ENCODE assay signal across 16 cellular contexts in genomic region chr19:41911889-41912731, GRCh38. TPM values are rescaled to one million over a fixed set of nuclear protein-coding genes. Genes with fewer than 3 reads are reported as not detected.
DNase-seq lines count a peak whose midpoint lies in the region; ATAC-seq lines count a peak whose summit lies in the region.
"Had no signal": no experiment of that assay in that cellular context is flagged by ENCODE, and none has a peak within 500 bp of the region (broad histone marks: within the 10 kb centered on the region; RNA-seq: fewer than 3 reads in every experiment).

No MANE protein-coding gene starts in this region.

- H3K4ac ChIP-seq in neuronal stem cell (ENCODE audit: low read length), result no peak overlapping the region

- CTCF ChIA-PET in activated CD8-positive, alpha-beta memory T cell treated with anti-CD3 and anti-CD28 coated beads, Interleukin-2, amount 10 ng/mL, durations not matched to agents 7 days and 5 days (lab: Charles Lee), result interaction anchor here (1.0 to 2.3 kb wide), 4 partner anchors 10 to 22 kb away, joined by 3 to 5 read pairs (median 4); no protein-coding TSS in a partner anchor

- no peak overlapping the region for H3K4me3 ChIP-seq in neuronal stem cell (ENCODE audit: low read length in 2 of 2)
- H3K4me3 ChIP-seq: hepatocyte, lung, SK-N-MC had no signal

- peaks cover 27% of the 10 kb centered on the region for H3K27me3 Mint-ChIP-seq in activated CD8-positive, alpha-beta memory T cell treated with anti-CD3 and anti-CD28 coated beads, Interleukin-2, amount 10 ng/mL, durations not matched to agents 7 days and 5 days
- peaks cover 15% of the 10 kb centered on the region for H3K27me3 Mint-ChIP-seq in IgD-negative memory B cell
- H3K27me3 Mint-ChIP-seq in effector memory CD8-positive, alpha-beta T cell, result peaks cover 8 to 13% of the 10 kb centered on the region in 2 donors

- H3K4me2 ChIP-seq in neuronal stem cell (ENCODE audit: insufficient read depth, low read length, poor library complexity, severe bottlenecking), result no peak overlapping the region

- no CpG with 5 or more reads among the region's 29 CpGs for WGBS in neuronal stem cell (ENCODE audit: extremely low coverage in 2 of 2, insufficient read length in 2 of 2, insufficient replicate concordance in 1 of 2), 2 donors

- H3K18ac ChIP-seq in neuronal stem cell (ENCODE audit: low read length), result peak overlapping the region; percentile 70

- peak overlapping the region; percentile 39 for H3K27ac Mint-ChIP-seq in activated CD8-positive, alpha-beta memory T cell treated with anti-CD3 and anti-CD28 coated beads, Interleukin-2, amount 10 ng/mL, durations not matched to agents 7 days and 5 days
- peak overlapping the region; percentile 56 to 85 (median 78) for H3K27ac Mint-ChIP-seq in IgD-negative memory B cell
- H3K27ac Mint-ChIP-seq in effector memory CD8-positive, alpha-beta T cell, result peak overlapping the region; percentile 81 to 83
- H3K27ac Mint-ChIP-seq: activated CD4-positive, alpha-beta T cell treated with anti-CD3 and anti-CD28 coated beads for 36 hours had no signal

- ATAC-seq in activated CD8-positive, alpha-beta memory T cell treated with anti-CD3 and anti-CD28 coated beads, Interleukin-2, amount 10 ng/mL, durations not matched to agents 7 days and 5 days, result no peak
- ATAC-seq in effector memory CD8-positive, alpha-beta T cell (replicated peaks), result no peak
- no peak for ATAC-seq in HG03439 (IDR thresholded peaks at IDR 0.05; ENCODE audit: unreplicated experiment)
- ATAC-seq: esophagus mucosa had no signal

- H3K27me3 ChIP-seq in neuronal stem cell (ENCODE audit: control insufficient read depth in 3 of 3, insufficient read depth in 3 of 3, low read depth in 1 of 3, low read length in 3 of 3), result peaks cover 38 to 74% (median 61%) of the 10 kb centered on the region in 3 experiments

- no peaks in the 10 kb centered on the region for H3K79me1 ChIP-seq in neuronal stem cell (ENCODE audit: low read depth, low read length)

- H3K9me3 ChIP-seq in neuronal stem cell (replicated peaks in 1 of 2; ENCODE audit: control insufficient read depth in 2 of 2, insufficient read depth in 1 of 2, low read depth in 1 of 2, low read length in 2 of 2), result peaks cover 0 to 6% of the 10 kb centered on the region in 2 donors

- H3K4me3 Mint-ChIP-seq in activated CD8-positive, alpha-beta memory T cell treated with anti-CD3 and anti-CD28 coated beads, Interleukin-2, amount 10 ng/mL, durations not matched to agents 7 days and 5 days, result no peak overlapping the region
- H3K4me3 Mint-ChIP-seq in IgD-negative memory B cell, result peak overlapping the region in 3 of 4 donors; percentile 8 to 69 (median 45)
- peak overlapping the region in 1 of 2 donors; percentile 41 for H3K4me3 Mint-ChIP-seq in effector memory CD8-positive, alpha-beta T cell
- H3K4me3 Mint-ChIP-seq: activated CD4-positive, alpha-beta T cell treated with anti-CD3 and anti-CD28 coated beads for 36 hours had no signal

- H2BK5ac ChIP-seq in neuronal stem cell (ENCODE audit: low read length), result no peak overlapping the region

- no peak overlapping the region for H3K14ac ChIP-seq in neuronal stem cell (ENCODE audit: low read length)

- H3K4me1 Mint-ChIP-seq in activated CD8-positive, alpha-beta memory T cell treated with anti-CD3 and anti-CD28 coated beads, Interleukin-2, amount 10 ng/mL, durations not matched to agents 7 days and 5 days, result peaks cover 4% of the 10 kb centered on the region
- peaks cover 0 to 28% (median 22%) of the 10 kb centered on the region in 3 donors for H3K4me1 Mint-ChIP-seq in IgD-negative memory B cell
- H3K4me1 Mint-ChIP-seq in effector memory CD8-positive, alpha-beta T cell (ENCODE audit: low read depth in 2 of 2), result peaks cover 37 to 38% of the 10 kb centered on the region in 2 donors

- H3K9me3 Mint-ChIP-seq in activated CD8-positive, alpha-beta memory T cell treated with anti-CD3 and anti-CD28 coated beads, Interleukin-2, amount 10 ng/mL, durations not matched to agents 7 days and 5 days (ENCODE audit: low read depth), result no peaks in the 10 kb centered on the region
- H3K9me3 Mint-ChIP-seq in IgD-negative memory B cell, result no peaks in the 10 kb centered on the region
- no peaks in the 10 kb centered on the region for H3K9me3 Mint-ChIP-seq in effector memory CD8-positive, alpha-beta T cell
- H3K9me3 Mint-ChIP-seq: activated naive CD4-positive, alpha-beta T cell treated with anti-CD3 and anti-CD28 coated beads, Interleukin-2, amount 50 U/mL, for 72 hours had no signal

- peak; percentile 47 for DNase-seq in activated CD8-positive, alpha-beta memory T cell treated with anti-CD3 and anti-CD28 coated beads, Interleukin-2, amount 10 ng/mL, durations not matched to agents 7 days and 5 days
- DNase-seq in activated CD8-positive, alpha-beta memory T cell treated with anti-CD3 and anti-CD28 coated beads, Interleukin-2, amount 50 U/mL, for 48 hours, result no peak
- no peak for DNase-seq in effector memory CD8-positive, alpha-beta T cell
- DNase-seq in neuronal stem cell (ENCODE audit: low spot score) (no peak), HuH-7.5 (ENCODE audit: low spot score) (no peak), NCI-H1694 treated with DMSO at 0.1 percent for 48 hours (lab: John Stamatoyannopoulos, UW) (no peak)

- H3K9ac ChIP-seq in neuronal stem cell (ENCODE audit: low read depth, low read length, poor library complexity), result peak overlapping the region; percentile 67
- H3K9ac ChIP-seq: parathyroid adenoma had no signal

- H2AFZ ChIP-seq in neuronal stem cell (ENCODE audit: low read length), result no peak overlapping the region
- H2AFZ ChIP-seq: hepatocyte, parathyroid adenoma had no signal

- H4K8ac ChIP-seq in neuronal stem cell (ENCODE audit: low read depth, low read length), result no peak overlapping the region

- peaks cover 3% of the 10 kb centered on the region for H3K36me3 Mint-ChIP-seq in activated CD8-positive, alpha-beta memory T cell treated with anti-CD3 and anti-CD28 coated beads, Interleukin-2, amount 10 ng/mL, durations not matched to agents 7 days and 5 days
- no peaks in the 10 kb centered on the region for H3K36me3 Mint-ChIP-seq in IgD-negative memory B cell
- peaks cover 48% of the 10 kb centered on the region for H3K36me3 Mint-ChIP-seq in effector memory CD8-positive, alpha-beta T cell (ENCODE audit: insufficient read depth)
- H3K36me3 Mint-ChIP-seq: activated naive CD4-positive, alpha-beta T cell treated with anti-CD3 and anti-CD28 coated beads, Interleukin-2, amount 50 U/mL, for 72 hours had no signal

- no peak overlapping the region for H3K27ac ChIP-seq in neuronal stem cell (replicated peaks; ENCODE audit: low read length)
- H3K27ac ChIP-seq: hepatocyte, parathyroid adenoma, SK-N-MC had no signal

- H3K23ac ChIP-seq in neuronal stem cell (ENCODE audit: low read depth, low read length, poor library complexity), result peak overlapping the region; percentile 98

- no peak overlapping the region for H4K91ac ChIP-seq in neuronal stem cell (ENCODE audit: low read depth, low read length, poor library complexity)

- peaks cover 0 to 1% of the 10 kb centered on the region in 2 donors for H3K36me3 ChIP-seq in neuronal stem cell (replicated peaks in 1 of 2; ENCODE audit: control insufficient read depth in 2 of 2, insufficient read depth in 2 of 2, low read length in 2 of 2)

- peaks cover 0 to 4% of the 10 kb centered on the region in 2 donors for H3K4me1 ChIP-seq in neuronal stem cell (ENCODE audit: control insufficient read depth in 2 of 2, insufficient read depth in 1 of 2, low read depth in 1 of 2, low read length in 2 of 2)

- H2BK12ac ChIP-seq in neuronal stem cell (ENCODE audit: low read length), result no peak overlapping the region

- peak overlapping the region; percentile 68 for H2AK5ac ChIP-seq in neuronal stem cell (ENCODE audit: low read depth, low read length)

- peak overlapping the region; percentile 73 for H2BK15ac ChIP-seq in neuronal stem cell (ENCODE audit: low read length)

- H2BK120ac ChIP-seq in neuronal stem cell (ENCODE audit: low read depth, low read length), result no peak overlapping the region

RNA-seq across cellular contexts. Expression of gene ERFL, which starts 16.1 kb away (rescaled TPM):
- total RNA-seq in activated CD8-positive, alpha-beta memory T cell treated with anti-CD3 and anti-CD28 coated beads, Interleukin-2, amount 10 ng/mL, durations not matched to agents 7 days and 5 days, result 1 to 10 TPM; 1.5 to 1.9 TPM
- polyA plus RNA-seq in IgD-negative memory B cell, result not detected
- polyA plus RNA-seq in neuronal stem cell (2013, experiment 1 of 2), result 0.47 TPM
- polyA plus RNA-seq in neuronal stem cell (2013, experiment 2 of 2), result 0.44 TPM
- total RNA-seq: esophagus mucosa had no signal
- polyA plus RNA-seq: hepatocyte had no signal

RNA-seq across cellular contexts. Expression of gene ARHGEF1, which starts 29.1 kb away (rescaled TPM):
- total RNA-seq in activated CD8-positive, alpha-beta memory T cell treated with anti-CD3 and anti-CD28 coated beads, Interleukin-2, amount 10 ng/mL, durations not matched to agents 7 days and 5 days, result 100 to 1,000 TPM; 545 to 682 TPM
- 203 TPM for polyA plus RNA-seq in IgD-negative memory B cell
- 30.0 TPM for polyA plus RNA-seq in neuronal stem cell (2013, experiment 1 of 2)
- 29.8 TPM for polyA plus RNA-seq in neuronal stem cell (2013, experiment 2 of 2)

RNA-seq across cellular contexts. Expression of gene CD79A, which starts 35.0 kb away (rescaled TPM):
- 1 to 10 TPM; 4.0 to 4.1 TPM for total RNA-seq in activated CD8-positive, alpha-beta memory T cell treated with anti-CD3 and anti-CD28 coated beads, Interleukin-2, amount 10 ng/mL, durations not matched to agents 7 days and 5 days
- 3,141 TPM for polyA plus RNA-seq in IgD-negative memory B cell
- polyA plus RNA-seq in neuronal stem cell (2013, experiment 1 of 2), result 0.67 TPM
- 0.64 TPM for polyA plus RNA-seq in neuronal stem cell (2013, experiment 2 of 2)
- total RNA-seq: chondrocyte had no signal

RNA-seq across cellular contexts. Expression of gene RABAC1, which starts 47.0 kb away (rescaled TPM):
- total RNA-seq in activated CD8-positive, alpha-beta memory T cell treated with anti-CD3 and anti-CD28 coated beads, Interleukin-2, amount 10 ng/mL, durations not matched to agents 7 days and 5 days, result 10 to 100 TPM; 81.3 to 93.9 TPM
- polyA plus RNA-seq in IgD-negative memory B cell, result 178 TPM
- 83.3 TPM for polyA plus RNA-seq in neuronal stem cell (2013, experiment 1 of 2)
- 90.0 TPM for polyA plus RNA-seq in neuronal stem cell (2013, experiment 2 of 2)

RNA-seq across cellular contexts. Expression of gene RPS19, which starts 52.1 kb away (rescaled TPM):
- total RNA-seq in activated CD8-positive, alpha-beta memory T cell treated with anti-CD3 and anti-CD28 coated beads, Interleukin-2, amount 10 ng/mL, durations not matched to agents 7 days and 5 days, result 1,000 to 10,000 TPM; 3,135 to 3,310 TPM
- 7,882 TPM for polyA plus RNA-seq in IgD-negative memory B cell
- 4,580 TPM for polyA plus RNA-seq in neuronal stem cell (2013, experiment 1 of 2)
- 4,472 TPM for polyA plus RNA-seq in neuronal stem cell (2013, experiment 2 of 2)
